ENCODE assay signal across 8 cellular contexts in the genomic region with DNA sequence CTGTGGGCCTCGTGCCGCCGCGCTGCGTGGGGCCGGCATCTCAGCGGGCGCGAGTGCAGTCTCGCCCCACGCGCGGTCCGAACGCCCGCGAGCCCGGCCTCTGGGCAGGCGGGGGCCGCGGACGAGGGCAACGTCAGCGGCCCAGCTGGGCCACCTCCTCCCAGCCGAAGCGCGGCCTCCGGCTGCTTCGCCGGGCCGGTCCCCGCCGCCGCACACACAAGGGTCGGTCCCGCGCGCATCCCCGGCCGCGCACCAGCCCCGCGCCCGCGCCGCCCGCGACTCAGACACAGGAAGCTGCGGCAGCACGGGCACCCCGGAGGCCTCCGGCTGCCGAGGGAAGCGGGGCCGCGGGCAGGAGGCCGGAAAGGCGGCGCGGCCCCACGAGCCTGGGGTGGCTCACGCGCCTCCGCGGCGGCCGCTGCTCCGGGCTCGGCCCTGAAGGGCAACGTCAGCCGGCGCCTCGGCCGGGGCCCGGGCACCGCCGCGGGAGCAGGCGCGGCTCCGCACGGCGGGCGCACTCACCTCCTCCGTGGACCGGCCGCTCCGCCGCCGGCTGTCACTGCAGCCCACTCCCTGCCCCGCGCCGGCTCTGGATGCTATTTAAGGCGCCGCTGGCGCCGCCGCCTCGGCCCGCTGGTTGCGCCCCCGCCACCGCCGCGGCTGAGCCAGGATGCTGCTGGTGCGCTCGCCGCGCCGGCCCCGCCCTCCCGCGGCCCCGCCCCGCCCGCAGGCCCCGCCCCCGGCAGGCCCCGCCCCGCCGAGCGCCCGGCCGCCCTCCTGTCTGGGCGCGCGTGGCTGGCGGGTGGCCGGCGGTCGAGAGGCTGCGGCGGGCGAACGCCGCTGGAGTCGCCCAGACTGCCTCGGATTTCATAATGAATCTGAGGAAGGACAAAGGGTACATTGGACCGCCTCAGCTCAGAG. TPM values are rescaled to one million over a fixed set of nuclear protein-coding genes. Genes with fewer than 3 reads are reported as not detected.
DNase-seq lines count a peak whose midpoint lies in the region; ATAC-seq and TF ChIP-seq lines count a peak whose summit lies in the region.

A gene with protein sequence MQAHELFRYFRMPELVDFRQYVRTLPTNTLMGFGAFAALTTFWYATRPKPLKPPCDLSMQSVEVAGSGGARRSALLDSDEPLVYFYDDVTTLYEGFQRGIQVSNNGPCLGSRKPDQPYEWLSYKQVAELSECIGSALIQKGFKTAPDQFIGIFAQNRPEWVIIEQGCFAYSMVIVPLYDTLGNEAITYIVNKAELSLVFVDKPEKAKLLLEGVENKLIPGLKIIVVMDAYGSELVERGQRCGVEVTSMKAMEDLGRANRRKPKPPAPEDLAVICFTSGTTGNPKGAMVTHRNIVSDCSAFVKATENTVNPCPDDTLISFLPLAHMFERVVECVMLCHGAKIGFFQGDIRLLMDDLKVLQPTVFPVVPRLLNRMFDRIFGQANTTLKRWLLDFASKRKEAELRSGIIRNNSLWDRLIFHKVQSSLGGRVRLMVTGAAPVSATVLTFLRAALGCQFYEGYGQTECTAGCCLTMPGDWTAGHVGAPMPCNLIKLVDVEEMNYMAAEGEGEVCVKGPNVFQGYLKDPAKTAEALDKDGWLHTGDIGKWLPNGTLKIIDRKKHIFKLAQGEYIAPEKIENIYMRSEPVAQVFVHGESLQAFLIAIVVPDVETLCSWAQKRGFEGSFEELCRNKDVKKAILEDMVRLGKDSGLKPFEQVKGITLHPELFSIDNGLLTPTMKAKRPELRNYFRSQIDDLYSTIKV (minus strand): TSS at position 575 of the 921 bp plus-strand sequence. CDS start 22,454 bp downstream, outside the sequence.

- H3K4me2 ChIP-seq in neural cell (ENCODE audit: low read length): peak within 1 kb of the TSS; percentile 44

- H3K27me3 Mint-ChIP-seq in activated T-helper 2 cell treated with anti-CD3 and anti-CD28 coated beads, Interferon-gamma antibody, Interleukin-2, Interleukin-4, amounts not matched to agents 10 μg/mL and 5 μg/mL and 100 μg/mL, durations not matched to agents 14 hours and 24 hours and 36 hours (ENCODE audit: low read depth): peaks cover 19% of the 10 kb centered on the region

- intact Hi-C loops in activated T-helper 2 cell treated with anti-CD3 and anti-CD28 coated beads, Interferon-gamma antibody, Interleukin-2, Interleukin-4, amounts not matched to agents 10 μg/mL and 5 μg/mL and 100 μg/mL, durations not matched to agents 14 hours and 24 hours and 36 hours (cut with micrococcal nuclease): loop anchor here (1.0 to 10.0 kb wide), 7 partner anchors 19 to 569 kb away; a partner anchor contains a TSS

- H3K9me3 ChIP-seq in neural cell (ENCODE audit: low read length): no peaks in the 10 kb centered on the region
- H3K9me3 ChIP-seq in stomach smooth muscle (ENCODE audit: control insufficient read depth in 2 of 2, low read length in 2 of 2): no peaks in the 10 kb centered on the region

- DNase-seq in COLO829 (ENCODE audit: low spot score) (peak; percentile 88), RPMI8226 (peak; percentile 83), fibroblast of the aortic adventitia (ENCODE audit: low read depth) (peak; percentile 63)
- peak; percentile 72 for DNase-seq in activated T-helper 2 cell treated with anti-CD3 and anti-CD28 coated beads, Interferon-gamma antibody, Interleukin-2, Interleukin-4, amounts not matched to agents 10 μg/mL and 5 μg/mL and 100 μg/mL, durations not matched to agents 14 hours and 24 hours and 36 hours (ENCODE audit: low spot score)

- H3K9ac ChIP-seq in neural cell (ENCODE audit: low read length) (peak within 1 kb of the TSS; percentile 68), stomach smooth muscle (ENCODE audit: low read length in 2 of 2) (peak within 1 kb of the TSS; percentile 66 to 75)

- ATAC-seq in GM19452 (IDR thresholded peaks at IDR 0.05; ENCODE audit: unreplicated experiment) (peak; percentile 62), HG03571 (IDR thresholded peaks at IDR 0.05; ENCODE audit: unreplicated experiment) (peak; percentile 79)

- peaks cover 19% of the 10 kb centered on the region for H3K4me1 ChIP-seq in stomach smooth muscle (ENCODE audit: control insufficient read depth, insufficient read depth, low read length)

- peaks cover 39% of the 10 kb centered on the region for H3K4me1 Mint-ChIP-seq in activated T-helper 2 cell treated with anti-CD3 and anti-CD28 coated beads, Interferon-gamma antibody, Interleukin-2, Interleukin-4, amounts not matched to agents 10 μg/mL and 5 μg/mL and 100 μg/mL, durations not matched to agents 14 hours and 24 hours and 36 hours (ENCODE audit: low read depth)

- no peak for TF ChIP-seq CTCF in fibroblast of the aortic adventitia (IDR thresholded peaks at IDR 0.05; ENCODE audit: insufficient read depth, low read length)
- TF ChIP-seq CTCF in neural cell (IDR thresholded peaks at IDR 0.05; ENCODE audit: poor library complexity, severe bottlenecking): peak; percentile 46

- H3K4me3 Mint-ChIP-seq in activated T-helper 2 cell treated with anti-CD3 and anti-CD28 coated beads, Interferon-gamma antibody, Interleukin-2, Interleukin-4, amounts not matched to agents 10 μg/mL and 5 μg/mL and 100 μg/mL, durations not matched to agents 14 hours and 24 hours and 36 hours (ENCODE audit: low read depth): peak within 1 kb of the TSS; percentile 94

- H3K79me2 ChIP-seq in neural cell (replicated peaks; ENCODE audit: insufficient read depth, low read length): peaks cover 4% of the 10 kb centered on the region

- H4K20me1 ChIP-seq in neural cell (ENCODE audit: insufficient read depth): no peaks in the 10 kb centered on the region

- H3K4me3 ChIP-seq in fibroblast of the aortic adventitia (ENCODE audit: low read depth, low read length) (peak within 1 kb of the TSS; percentile 81), neural cell (ENCODE audit: low read length) (peak within 1 kb of the TSS; percentile 87), stomach smooth muscle (ENCODE audit: low read length in 2 of 2) (peak within 1 kb of the TSS; percentile 65 to 80)

- no peaks in the 10 kb centered on the region for H3K9me3 Mint-ChIP-seq in activated T-helper 2 cell treated with anti-CD3 and anti-CD28 coated beads, Interferon-gamma antibody, Interleukin-2, Interleukin-4, amounts not matched to agents 10 μg/mL and 5 μg/mL and 100 μg/mL, durations not matched to agents 14 hours and 24 hours and 36 hours

- peak within 1 kb of the TSS; percentile 33 for H2AFZ ChIP-seq in neural cell (ENCODE audit: low read depth, low read length)

- TF ChIP-seq EP300 in neural cell (conservative IDR thresholded peaks at IDR 0.05; ENCODE audit: poor library complexity, severe bottlenecking): peak; percentile 9

- H3K27ac ChIP-seq in neural cell (ENCODE audit: low read length): no peak within 1 kb of the TSS
- H3K27ac ChIP-seq in stomach smooth muscle (ENCODE audit: low read length): no peak within 1 kb of the TSS

- no peaks in the 10 kb centered on the region for H3K9me2 ChIP-seq in neural cell (ENCODE audit: insufficient read depth, low read length)

- TF ChIP-seq RAD21 in neural cell (conservative IDR thresholded peaks at IDR 0.05): no peak

- no peaks in the 10 kb centered on the region for H3F3A ChIP-seq in neural cell (ENCODE audit: insufficient read depth, low read length, poor library complexity, severe bottlenecking)

- no peaks in the 10 kb centered on the region for H3K36me3 ChIP-seq in neural cell (ENCODE audit: insufficient read depth, low read length)
- no peaks in the 10 kb centered on the region for H3K36me3 ChIP-seq in stomach smooth muscle (ENCODE audit: control insufficient read depth in 2 of 2, insufficient read depth in 2 of 2, low read length in 2 of 2)

- H3K27me3 ChIP-seq in neural cell (ENCODE audit: insufficient read depth, low read depth, low read length) (peaks cover 55% of the 10 kb centered on the region), stomach smooth muscle (ENCODE audit: control insufficient read depth in 1 of 2, insufficient read depth in 2 of 2, low read length in 2 of 2) (no peaks in the 10 kb centered on the region)

- H3K36me3 Mint-ChIP-seq in activated T-helper 2 cell treated with anti-CD3 and anti-CD28 coated beads, Interferon-gamma antibody, Interleukin-2, Interleukin-4, amounts not matched to agents 10 μg/mL and 5 μg/mL and 100 μg/mL, durations not matched to agents 14 hours and 24 hours and 36 hours (ENCODE audit: low read depth): peaks cover 17% of the 10 kb centered on the region

- H3K27ac Mint-ChIP-seq in activated T-helper 2 cell treated with anti-CD3 and anti-CD28 coated beads, Interferon-gamma antibody, Interleukin-2, Interleukin-4, amounts not matched to agents 10 μg/mL and 5 μg/mL and 100 μg/mL, durations not matched to agents 14 hours and 24 hours and 36 hours: peak within 1 kb of the TSS; percentile 90

TF ChIP-seq in neural cell, 6 proteins besides CTCF, POLR2A, EP300 and RAD21 (continues in another document):
- peak; percentile 62 for TF ChIP-seq MXI1 (conservative IDR thresholded peaks at IDR 0.05; ENCODE audit: poor library complexity, severe bottlenecking)
- TF ChIP-seq, protein P1, sequence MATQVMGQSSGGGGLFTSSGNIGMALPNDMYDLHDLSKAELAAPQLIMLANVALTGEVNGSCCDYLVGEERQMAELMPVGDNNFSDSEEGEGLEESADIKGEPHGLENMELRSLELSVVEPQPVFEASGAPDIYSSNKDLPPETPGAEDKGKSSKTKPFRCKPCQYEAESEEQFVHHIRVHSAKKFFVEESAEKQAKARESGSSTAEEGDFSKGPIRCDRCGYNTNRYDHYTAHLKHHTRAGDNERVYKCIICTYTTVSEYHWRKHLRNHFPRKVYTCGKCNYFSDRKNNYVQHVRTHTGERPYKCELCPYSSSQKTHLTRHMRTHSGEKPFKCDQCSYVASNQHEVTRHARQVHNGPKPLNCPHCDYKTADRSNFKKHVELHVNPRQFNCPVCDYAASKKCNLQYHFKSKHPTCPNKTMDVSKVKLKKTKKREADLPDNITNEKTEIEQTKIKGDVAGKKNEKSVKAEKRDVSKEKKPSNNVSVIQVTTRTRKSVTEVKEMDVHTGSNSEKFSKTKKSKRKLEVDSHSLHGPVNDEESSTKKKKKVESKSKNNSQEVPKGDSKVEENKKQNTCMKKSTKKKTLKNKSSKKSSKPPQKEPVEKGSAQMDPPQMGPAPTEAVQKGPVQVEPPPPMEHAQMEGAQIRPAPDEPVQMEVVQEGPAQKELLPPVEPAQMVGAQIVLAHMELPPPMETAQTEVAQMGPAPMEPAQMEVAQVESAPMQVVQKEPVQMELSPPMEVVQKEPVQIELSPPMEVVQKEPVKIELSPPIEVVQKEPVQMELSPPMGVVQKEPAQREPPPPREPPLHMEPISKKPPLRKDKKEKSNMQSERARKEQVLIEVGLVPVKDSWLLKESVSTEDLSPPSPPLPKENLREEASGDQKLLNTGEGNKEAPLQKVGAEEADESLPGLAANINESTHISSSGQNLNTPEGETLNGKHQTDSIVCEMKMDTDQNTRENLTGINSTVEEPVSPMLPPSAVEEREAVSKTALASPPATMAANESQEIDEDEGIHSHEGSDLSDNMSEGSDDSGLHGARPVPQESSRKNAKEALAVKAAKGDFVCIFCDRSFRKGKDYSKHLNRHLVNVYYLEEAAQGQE (IDR thresholded peaks at IDR 0.05; ENCODE audit: borderline replicate concordance): no peak

RNA-seq across cellular contexts. Expression of the gene that starts here (rescaled TPM):
- 42.7 and 43.0 TPM in 2 replicates for total RNA-seq in activated T-helper 2 cell treated with anti-CD3 and anti-CD28 coated beads, Interferon-gamma antibody, Interleukin-2, Interleukin-4, amounts not matched to agents 10 μg/mL and 5 μg/mL and 100 μg/mL, durations not matched to agents 14 hours and 24 hours and 36 hours
- 26.2 and 26.3 TPM in 2 replicates for total RNA-seq in fibroblast of the aortic adventitia (ENCODE audit: low replicate concordance)
- polyA plus RNA-seq in neural cell: 30.7 and 38.3 TPM in 2 replicates
- polyA minus RNA-seq in neural cell: 40.1 and 42.6 TPM in 2 replicates
